In the genomic region with DNA sequence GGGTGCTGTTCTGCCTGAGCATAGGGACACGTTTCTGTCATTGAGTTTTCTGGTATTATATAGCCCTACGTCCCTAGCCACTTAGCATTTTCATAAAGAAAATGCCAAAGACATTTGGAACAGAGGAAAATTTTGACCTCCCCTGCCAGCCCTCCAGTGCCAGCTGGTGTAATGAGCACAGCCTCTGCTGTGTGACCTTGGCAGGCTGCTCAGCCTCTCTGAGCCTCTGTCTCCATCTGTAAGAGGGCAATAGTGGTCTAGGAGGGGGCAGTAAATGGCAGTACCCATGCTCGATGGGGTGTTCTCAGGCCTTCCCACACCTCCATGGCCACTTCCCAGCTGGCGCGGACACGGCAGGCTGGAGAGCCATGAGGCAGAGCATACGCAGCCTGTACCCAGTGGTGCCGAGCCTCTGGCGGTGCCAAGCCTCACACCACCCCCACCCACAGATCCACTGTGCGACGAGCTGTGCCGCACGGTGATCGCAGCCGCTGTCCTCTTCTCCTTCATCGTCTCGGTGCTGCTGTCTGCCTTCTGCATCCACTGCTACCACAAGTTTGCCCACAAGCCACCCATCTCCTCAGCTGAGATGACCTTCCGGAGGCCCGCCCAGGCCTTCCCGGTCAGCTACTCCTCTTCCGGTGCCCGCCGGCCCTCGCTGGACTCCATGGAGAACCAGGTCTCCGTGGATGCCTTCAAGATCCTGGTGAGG, we compare ENCODE assay signal across 19 cellular contexts.
"Had no signal": no experiment of that assay in that cellular context is flagged by ENCODE, and none has a peak within 500 bp of the region (broad histone marks: within the 10 kb centered on the region; RNA-seq: fewer than 3 reads in every experiment).

No MANE protein-coding gene starts in this region.

- DNase-seq: activated CD4-positive, alpha-beta T cell treated with anti-CD3 and anti-CD28 coated beads for 4 hours; activated CD4-positive, alpha-beta T cell treated with anti-CD3 and anti-CD28 coated beads, Interleukin-2, amount 50 U/mL, for 48 hours; activated CD4-positive, CD25-positive, alpha-beta regulatory T cell; activated effector memory CD4-positive, alpha-beta T cell treated with Interleukin-2 at 50 U/mL for 16 hours; activated T-cell treated with anti-CD3 and anti-CD28 coated beads, Interleukin-2, amount 50 U/mL, for 72 hours; effector CD4-positive, alpha-beta T cell; left colon; natural killer cell; stimulated activated CD4-positive, alpha-beta T cell treated with anti-CD3 and anti-CD28 coated beads, Interleukin-4, amount 100 ng/mL, for 24 hours; stimulated activated naive CD8-positive, alpha-beta T cell treated with anti-CD3 and anti-CD28 coated beads, Interleukin-15, amount 100 ng/mL, for 72 hours; SW 1271; T-helper 17 cell; tibial artery had no signal

- H3K36me3 ChIP-seq: lower lobe of right lung, prostate gland, tibial artery had no signal

- ATAC-seq: activated naive CD4-positive, alpha-beta T cell treated with anti-CD3 and anti-CD28 coated beads, Interleukin-2, amount 50 U/mL, for 72 hours; activated T-cell treated with anti-CD3 and anti-CD28 coated beads, Interleukin-2, amount 50 U/mL, for 72 hours; left colon; lower lobe of right lung; natural killer cell; stimulated activated naive CD8-positive, alpha-beta T cell treated with anti-CD3 and anti-CD28 coated beads, Interleukin-15, amount 100 ng/mL, for 72 hours; T-helper 17 cell had no signal

- H3K4me3 ChIP-seq: lower lobe of right lung, prostate gland, tibial artery had no signal

- FAIRE-seq: bronchial epithelial cell, endometrium, keratinocyte had no signal

- H3K9me3 ChIP-seq: lower lobe of right lung, prostate gland, tibial artery had no signal

- H3K27ac ChIP-seq: lower lobe of right lung, prostate gland, tibial artery had no signal

- H3K4me1 ChIP-seq: lower lobe of right lung, prostate gland, tibial artery had no signal
